Comparison of ENCODE assay signal across 9 cellular contexts in genomic region chr11:64331569-64332371, GRCh38. TPM values are rescaled to one million over a fixed set of nuclear protein-coding genes. Genes with fewer than 3 reads are reported as not detected.
DNase-seq lines count a peak whose midpoint lies in the region; ATAC-seq lines count a peak whose summit lies in the region.
"Had no signal": no experiment of that assay in that cellular context is flagged by ENCODE, and none has a peak within 500 bp of the region (broad histone marks: within the 10 kb centered on the region; RNA-seq: fewer than 3 reads in every experiment).

No MANE protein-coding gene starts in this region.

- no peaks in the 10 kb centered on the region for H3K9me3 ChIP-seq in effector memory CD4-positive, alpha-beta T cell (ENCODE audit: control insufficient read depth, low read length)
- no peaks in the 10 kb centered on the region for H3K9me3 ChIP-seq in mucosa of stomach (ENCODE audit: control insufficient read depth, low read length)

- H3K9ac ChIP-seq in mucosa of stomach (ENCODE audit: low read length), result peak overlapping the region; percentile 42

- peak; percentile 82 for ATAC-seq in stimulated activated naive CD8-positive, alpha-beta T cell treated with anti-CD3 and anti-CD28 coated beads, Interleukin-15, Interleukin-2, amounts not matched to agents 100 U/mL and 50 U/mL, for 24 hours

- H3K27me3 ChIP-seq in H7 (ENCODE audit: control insufficient read depth, insufficient read depth, low read length) (no peaks in the 10 kb centered on the region), mucosa of stomach (ENCODE audit: control insufficient read depth, insufficient read depth, low read length) (no peaks in the 10 kb centered on the region)
- no peaks in the 10 kb centered on the region for H3K27me3 ChIP-seq in effector memory CD4-positive, alpha-beta T cell (replicated peaks; ENCODE audit: control insufficient read depth, insufficient read depth, low read length, poor library complexity, severe bottlenecking)
- H3K27me3 ChIP-seq: dorsolateral prefrontal cortex had no signal

- DNase-seq in DMS79 (lab: John Stamatoyannopoulos, UW) (peak; percentile 35), H7 (peak; percentile 85), NCI-H2196 treated with DMSO at 0.1 percent for 48 hours (lab: John Stamatoyannopoulos, UW; ENCODE audit: unreplicated experiment) (peak; percentile 59), NCI-H2171 treated with DMSO at 0.1 percent for 48 hours (lab: John Stamatoyannopoulos, UW) (no peak)
- DNase-seq in activated CD4-positive, alpha-beta T cell treated with anti-CD3 and anti-CD28 coated beads for 4 hours, result peak; percentile 62 to 64
- DNase-seq in effector memory CD4-positive, alpha-beta T cell, result peak; percentile 34 to 49 (median 43)
- peak; percentile 90 for DNase-seq in stimulated activated naive CD8-positive, alpha-beta T cell treated with anti-CD3 and anti-CD28 coated beads, Interleukin-15, Interleukin-2, amounts not matched to agents 100 U/mL and 50 U/mL, for 24 hours

- H3K36me3 ChIP-seq in H7 (replicated peaks; ENCODE audit: control insufficient read depth, insufficient read depth, low read length) (no peaks in the 10 kb centered on the region), mucosa of stomach (ENCODE audit: control insufficient read depth, insufficient read depth, low read length) (no peaks in the 10 kb centered on the region)
- H3K36me3 ChIP-seq in effector memory CD4-positive, alpha-beta T cell (ENCODE audit: control insufficient read depth, insufficient read depth, low read length), result no peaks in the 10 kb centered on the region

- no peak overlapping the region for H3K27ac ChIP-seq in effector memory CD4-positive, alpha-beta T cell (ENCODE audit: insufficient read depth, low read length, poor library complexity, severe bottlenecking)
- H3K27ac ChIP-seq: dorsolateral prefrontal cortex had no signal

- H3K4me1 ChIP-seq in effector memory CD4-positive, alpha-beta T cell (ENCODE audit: control insufficient read depth, insufficient read depth, low read length, poor library complexity, severe bottlenecking), result peaks cover 7% of the 10 kb centered on the region
- peaks cover 38% of the 10 kb centered on the region for H3K4me1 ChIP-seq in mucosa of stomach (ENCODE audit: control insufficient read depth, insufficient read depth, low read length)

- H3K4me3 ChIP-seq in H7 (ENCODE audit: insufficient read depth, low read depth, low read length) (no peak overlapping the region), mucosa of stomach (ENCODE audit: low read length) (no peak overlapping the region)
- no peak overlapping the region for H3K4me3 ChIP-seq in effector memory CD4-positive, alpha-beta T cell (ENCODE audit: insufficient read depth, low read depth, low read length, poor library complexity, severe bottlenecking)
- H3K4me3 ChIP-seq: dorsolateral prefrontal cortex had no signal

RNA-seq across cellular contexts. Expression of gene CCDC88B, which starts 8.2 kb away (rescaled TPM):
- total RNA-seq in H7 (2014; rRNA removed; shearing (Covaris generic)), result 7.7 and 9.9 TPM in 2 replicates

RNA-seq across cellular contexts. Expression of gene PRDX5, which starts 13.8 kb away (rescaled TPM):
- 272 and 303 TPM in 2 replicates for total RNA-seq in H7 (2014; rRNA removed; shearing (Covaris generic))

RNA-seq across cellular contexts. Expression of gene TRMT112, which starts 14.4 kb away (rescaled TPM):
- 261 and 314 TPM in 2 replicates for total RNA-seq in H7 (2014; rRNA removed; shearing (Covaris generic))

RNA-seq across cellular contexts. Expression of gene ESRRA, which starts 26.4 kb away (rescaled TPM):
- total RNA-seq in H7 (2014; rRNA removed; shearing (Covaris generic)), result 80.5 and 94.8 TPM in 2 replicates

RNA-seq across cellular contexts. Expression of gene RPS6KA4, which starts 27.2 kb away (rescaled TPM):
- total RNA-seq in H7 (2014; rRNA removed; shearing (Covaris generic)), result 16.0 and 17.6 TPM in 2 replicates
